In genomic region chr9:136052991-136053756, GRCh38 we compare ENCODE assay signal across 9 cellular contexts. TPM values are rescaled to one million over a fixed set of nuclear protein-coding genes. Genes with fewer than 3 reads are reported as not detected.
DNase-seq lines count a peak whose midpoint lies in the region; ATAC-seq and TF ChIP-seq lines count a peak whose summit lies in the region.
"Had no signal": no experiment of that assay in that cellular context is flagged by ENCODE, and none has a peak within 500 bp of the region (broad histone marks: within the 10 kb centered on the region; RNA-seq: fewer than 3 reads in every experiment).

No MANE protein-coding gene starts in this region.

- peaks cover 86% of the 10 kb centered on the region for H3K4me1 ChIP-seq in stomach smooth muscle (ENCODE audit: control insufficient read depth, insufficient read depth, low read length)

- DNase-seq in HFFc6 (no peak), astrocyte of the hippocampus (ENCODE audit: low read depth, low spot score) (peak; percentile 67), kidney epithelial cell (ENCODE audit: low read depth) (no peak), hippocampal formation (lab: John Stamatoyannopoulos, UW) (no peak), epidermal melanocyte (ENCODE audit: insufficient read length, low spot score) (no peak), germinal center (ENCODE audit: low spot score) (no peak)
- DNase-seq: NCI-H748 treated with DMSO at 0.1 percent for 48 hours had no signal

- ATAC-seq in activated T-helper 17 cell treated with anti-CD3 and anti-CD28 coated beads, Interleukin-2, amount 50 U/mL, for 72 hours (replicated peaks), result no peak

- H3K36me3 ChIP-seq in kidney epithelial cell (ENCODE audit: control insufficient read depth, insufficient read depth, low read length) (peaks cover 3% of the 10 kb centered on the region), stomach smooth muscle (ENCODE audit: control insufficient read depth in 2 of 2, insufficient read depth in 2 of 2, low read length in 2 of 2) (peaks cover 3 to 11% of the 10 kb centered on the region in 2 donors)

- H3K27ac Mint-ChIP-seq in HFFc6, result peak overlapping the region; percentile 82
- no peak overlapping the region for H3K27ac Mint-ChIP-seq in activated T-helper 17 cell treated with anti-CD3 and anti-CD28 coated beads, Interleukin-2, amount 50 U/mL, for 72 hours

- peak overlapping the region; percentile 55 for H3K27ac ChIP-seq in stomach smooth muscle (ENCODE audit: low read length)

- H3K4me3 ChIP-seq in kidney epithelial cell (ENCODE audit: low read depth, low read length), result peak overlapping the region; percentile 29
- peak overlapping the region; percentile 53 to 67 for H3K4me3 ChIP-seq in stomach smooth muscle (ENCODE audit: low read length in 2 of 2)

- no peaks in the 10 kb centered on the region for H3K9me3 Mint-ChIP-seq in HFFc6
- H3K9me3 Mint-ChIP-seq in activated T-helper 17 cell treated with anti-CD3 and anti-CD28 coated beads, Interleukin-2, amount 50 U/mL, for 72 hours, result no peaks in the 10 kb centered on the region

- H3K9me3 ChIP-seq in stomach smooth muscle (ENCODE audit: control insufficient read depth in 2 of 2, low read length in 2 of 2), result no peaks in the 10 kb centered on the region

- H3K36me3 Mint-ChIP-seq in HFFc6 (ENCODE audit: low read depth), result no peaks in the 10 kb centered on the region
- H3K36me3 Mint-ChIP-seq in activated T-helper 17 cell treated with anti-CD3 and anti-CD28 coated beads, Interleukin-2, amount 50 U/mL, for 72 hours (ENCODE audit: low read depth), result no peaks in the 10 kb centered on the region

- TF ChIP-seq CTCF in HFFc6 (IDR thresholded peaks at IDR 0.05) (no peak), kidney epithelial cell (IDR thresholded peaks at IDR 0.05; ENCODE audit: insufficient read depth, low read length, poor library complexity, severe bottlenecking) (no peak)

- H3K4me1 Mint-ChIP-seq in HFFc6 (ENCODE audit: low read depth), result peaks cover 17% of the 10 kb centered on the region
- no peaks in the 10 kb centered on the region for H3K4me1 Mint-ChIP-seq in activated T-helper 17 cell treated with anti-CD3 and anti-CD28 coated beads, Interleukin-2, amount 50 U/mL, for 72 hours

- H3K27me3 ChIP-seq in kidney epithelial cell (ENCODE audit: control insufficient read depth, insufficient read depth, low read length) (no peaks in the 10 kb centered on the region), stomach smooth muscle (ENCODE audit: control insufficient read depth in 1 of 2, insufficient read depth in 2 of 2, low read length in 2 of 2) (no peaks in the 10 kb centered on the region)

- peak overlapping the region; percentile 20 to 21 for H3K9ac ChIP-seq in stomach smooth muscle (ENCODE audit: low read length in 2 of 2)

- H3K4me3 Mint-ChIP-seq in HFFc6, result peak overlapping the region; percentile 57
- H3K4me3 Mint-ChIP-seq in activated T-helper 17 cell treated with anti-CD3 and anti-CD28 coated beads, Interleukin-2, amount 50 U/mL, for 72 hours, result no peak overlapping the region

- peaks cover 3% of the 10 kb centered on the region; the same call in 1 of the 2 replicates for H3K27me3 Mint-ChIP-seq in HFFc6 (ENCODE audit: insufficient read depth)
- H3K27me3 Mint-ChIP-seq in activated T-helper 17 cell treated with anti-CD3 and anti-CD28 coated beads, Interleukin-2, amount 50 U/mL, for 72 hours, result no peaks in the 10 kb centered on the region

RNA-seq across cellular contexts. Expression of gene NACC2, which starts 41.9 kb away (rescaled TPM):
- total RNA-seq in HFFc6 (2021; fragmentation: NEBNext Ultra II Directional; extraction: Animal tissue kit (Norgen Biotek cat#: 25700)), result 10 to 100 TPM; 38.2 to 46.7 (median 40.2) TPM
- total RNA-seq in kidney epithelial cell, result 26.0 and 26.6 TPM in 2 replicates
- total RNA-seq in activated T-helper 17 cell treated with anti-CD3 and anti-CD28 coated beads, Interleukin-2, amount 50 U/mL, for 72 hours, result 1 to 10 TPM; 7.8 to 9.7 TPM
